In genomic region chr5:95445442-95445841, GRCh38 we compare ENCODE assay signal across 27 cellular contexts. TPM values are rescaled to one million over a fixed set of nuclear protein-coding genes. Genes with fewer than 3 reads are reported as not detected.
"Had no signal": no experiment of that assay in that cellular context is flagged by ENCODE, and none has a peak within 500 bp of the region (broad histone marks: within the 10 kb centered on the region; RNA-seq: fewer than 3 reads in every experiment).

No MANE protein-coding gene starts in this region.

- H3K4me3 Mint-ChIP-seq: activated B cell treated with CpG ODN at 0.5 μM for 24 hours; activated CD4-positive, alpha-beta T cell treated with anti-CD3 and anti-CD28 coated beads, Interleukin-2, amount 10 ng/mL, durations not matched to agents 24 days and 14 days; activated CD8-positive, alpha-beta memory T cell treated with anti-CD3 and anti-CD28 coated beads, Interleukin-2, amount 10 ng/mL, durations not matched to agents 7 days and 5 days; activated naive CD8-positive, alpha-beta T cell treated with anti-CD3 and anti-CD28 coated beads, Interleukin-2, amount 50 U/mL, for 24 hours; activated T-cell treated with anti-CD3 and anti-CD28 coated beads, Interleukin-2, amount 50 U/mL, for 24 hours; activated T-helper 1 cell treated with anti-CD3 and anti-CD28 coated beads, Interleukin-12 subunit alpha, Interleukin-12 subunit beta, Interleukin-2, Interleukin-4 antibody, amounts not matched to agents 30 ng/mL and 10 ng/mL and 1 ng/mL, durations not matched to agents 14 hours and 24 hours and 36 hours; brain; T-cell had no signal

- H3K4me1 ChIP-seq: ascending aorta had no signal

- H3K4me3 ChIP-seq: ascending aorta, cardiac muscle cell had no signal

- H3K9me3 ChIP-seq: ascending aorta had no signal

- H3K4me1 Mint-ChIP-seq: activated CD4-positive, alpha-beta T cell treated with anti-CD3 and anti-CD28 coated beads, Interleukin-2, amount 10 ng/mL, durations not matched to agents 24 days and 14 days; activated CD8-positive, alpha-beta memory T cell treated with anti-CD3 and anti-CD28 coated beads, Interleukin-2, amount 10 ng/mL, durations not matched to agents 7 days and 5 days; activated naive CD8-positive, alpha-beta T cell treated with anti-CD3 and anti-CD28 coated beads, Interleukin-2, amount 50 U/mL, for 24 hours; T-cell had no signal

- H3K36me3 Mint-ChIP-seq: activated CD8-positive, alpha-beta memory T cell treated with anti-CD3 and anti-CD28 coated beads, Interleukin-2, amount 10 ng/mL, durations not matched to agents 7 days and 5 days; activated naive CD4-positive, alpha-beta T cell treated with anti-CD3 and anti-CD28 coated beads, Interleukin-2, amount 50 U/mL, for 72 hours; brain; T-cell had no signal

- H3K9me3 Mint-ChIP-seq: activated B cell treated with CpG ODN at 0.5 μM for 24 hours; activated CD4-positive, alpha-beta T cell treated with anti-CD3 and anti-CD28 coated beads, Interleukin-2, amount 10 ng/mL, durations not matched to agents 24 days and 14 days; activated naive CD4-positive, alpha-beta T cell treated with anti-CD3 and anti-CD28 coated beads, Interleukin-2, amount 50 U/mL, for 72 hours; activated naive CD8-positive, alpha-beta T cell treated with anti-CD3 and anti-CD28 coated beads, Interleukin-2, amount 50 U/mL, for 24 hours; activated T-cell treated with anti-CD3 and anti-CD28 coated beads, Interleukin-2, amount 50 U/mL, for 24 hours; activated T-helper 1 cell treated with anti-CD3 and anti-CD28 coated beads, Interleukin-12 subunit alpha, Interleukin-12 subunit beta, Interleukin-2, Interleukin-4 antibody, amounts not matched to agents 30 ng/mL and 10 ng/mL and 1 ng/mL, durations not matched to agents 14 hours and 24 hours and 36 hours; T-cell had no signal

- DNase-seq: activated B cell treated with CpG ODN at 0.5 μM for 24 hours; activated CD4-positive, alpha-beta T cell treated with anti-CD3 and anti-CD28 coated beads for 1 hour; activated CD4-positive, alpha-beta T cell treated with anti-CD3 and anti-CD28 coated beads, Interleukin-2, amount 10 ng/mL, durations not matched to agents 24 days and 14 days; activated CD4-positive, alpha-beta T cell treated with anti-CD3 and anti-CD28 coated beads, Interleukin-2, amount 50 U/mL, for 48 hours; activated CD8-positive, alpha-beta memory T cell treated with anti-CD3 and anti-CD28 coated beads, Interleukin-2, amount 10 ng/mL, durations not matched to agents 7 days and 5 days; activated effector memory CD4-positive, alpha-beta T cell treated with Interleukin-2 at 50 U/mL for 16 hours; activated naive CD4-positive, alpha-beta T cell treated with Interleukin-2 at 50 U/mL for 16 hours; activated naive CD8-positive, alpha-beta T cell treated with anti-CD3 and anti-CD28 coated beads, Interleukin-2, amount 50 U/mL, for 24 hours; activated T-cell treated with anti-CD3 and anti-CD28 coated beads, Interleukin-2, amount 50 U/mL, for 24 hours; NCI-H1092 treated with DMSO at 0.1 percent for 48 hours; NCI-H1417 treated with DMSO at 0.1 percent for 48 hours; NCI-H1694; NCI-H2029; NCI-H510A treated with DMSO at 0.1 percent for 48 hours; NCI-H69; NK-92 treated with Interleukin-12 subunit alpha and Interleukin-12 subunit beta, amount 100 ng/mL, for 24 hours; SHP77 treated with DMSO at 0.1 percent for 48 hours; T-cell; T-helper 2 cell had no signal

- ATAC-seq: activated CD8-positive, alpha-beta memory T cell treated with anti-CD3 and anti-CD28 coated beads, Interleukin-2, amount 10 ng/mL, durations not matched to agents 7 days and 5 days; activated naive CD4-positive, alpha-beta T cell treated with anti-CD3 and anti-CD28 coated beads, Interleukin-2, amount 50 U/mL, for 72 hours; activated naive CD8-positive, alpha-beta T cell treated with anti-CD3 and anti-CD28 coated beads, Interleukin-2, amount 50 U/mL, for 24 hours; T-cell had no signal

- H3K9ac ChIP-seq: KMS-11 had no signal

- H3K27me3 Mint-ChIP-seq: activated naive CD8-positive, alpha-beta T cell treated with anti-CD3 and anti-CD28 coated beads, Interleukin-2, amount 50 U/mL, for 24 hours had no signal

- H3K4me2 ChIP-seq: KMS-11 had no signal

- H3K27ac ChIP-seq: ascending aorta, cardiac muscle cell, KMS-11 had no signal

- H3K27ac Mint-ChIP-seq: activated B cell treated with CpG ODN at 0.5 μM for 24 hours; activated CD4-positive, alpha-beta T cell treated with anti-CD3 and anti-CD28 coated beads, Interleukin-2, amount 10 ng/mL, durations not matched to agents 24 days and 14 days; activated CD8-positive, alpha-beta memory T cell treated with anti-CD3 and anti-CD28 coated beads, Interleukin-2, amount 10 ng/mL, durations not matched to agents 7 days and 5 days; activated naive CD8-positive, alpha-beta T cell treated with anti-CD3 and anti-CD28 coated beads, Interleukin-2, amount 50 U/mL, for 24 hours; activated T-cell treated with anti-CD3 and anti-CD28 coated beads, Interleukin-2, amount 50 U/mL, for 24 hours; activated T-helper 1 cell treated with anti-CD3 and anti-CD28 coated beads, Interleukin-12 subunit alpha, Interleukin-12 subunit beta, Interleukin-2, Interleukin-4 antibody, amounts not matched to agents 30 ng/mL and 10 ng/mL and 1 ng/mL, durations not matched to agents 14 hours and 24 hours and 36 hours; T-cell had no signal

- H3K27me3 ChIP-seq: ascending aorta, cardiac muscle cell had no signal

- H3K36me3 ChIP-seq: ascending aorta, cardiac muscle cell had no signal

RNA-seq across cellular contexts. Expression of gene FAM81B, which starts 54.3 kb away (rescaled TPM):
- total RNA-seq: activated B cell treated with CpG ODN at 0.5 μM for 24 hours; activated CD4-positive, alpha-beta T cell treated with anti-CD3 and anti-CD28 coated beads, Interleukin-2, amount 10 ng/mL, durations not matched to agents 24 days and 14 days; activated CD8-positive, alpha-beta memory T cell treated with anti-CD3 and anti-CD28 coated beads, Interleukin-2, amount 10 ng/mL, durations not matched to agents 7 days and 5 days; activated naive CD4-positive, alpha-beta T cell treated with anti-CD3 and anti-CD28 coated beads, Interleukin-2, amount 50 U/mL, for 72 hours; activated T-helper 1 cell treated with anti-CD3 and anti-CD28 coated beads, Interleukin-12 subunit alpha, Interleukin-12 subunit beta, Interleukin-2, Interleukin-4 antibody, amounts not matched to agents 30 ng/mL and 10 ng/mL and 1 ng/mL, durations not matched to agents 14 hours and 24 hours and 36 hours; ascending aorta; cardiac muscle cell; MCF 10A; SK-MEL-5; T-cell had no signal
- polyA plus RNA-seq: cardiac muscle cell had no signal
